In genomic region chr4:76459291-76459723, GRCh38 we compare ENCODE assay signal across 10 cellular contexts. TPM values are rescaled to one million over a fixed set of nuclear protein-coding genes. Genes with fewer than 3 reads are reported as not detected.
DNase-seq lines count a peak whose midpoint lies in the region; ATAC-seq, FAIRE-seq and TF ChIP-seq lines count a peak whose summit lies in the region.
"Had no signal": no experiment of that assay in that cellular context is flagged by ENCODE, and none has a peak within 500 bp of the region (broad histone marks: within the 10 kb centered on the region; RNA-seq: fewer than 3 reads in every experiment).

No MANE protein-coding gene starts in this region.

- H3K27me3 Mint-ChIP-seq in CD8-positive, alpha-beta memory T cell: peaks cover 11 to 22% of the 10 kb centered on the region in 2 donors

- CTCF ChIA-PET in CD8-positive, alpha-beta memory T cell (lab: Charles Lee): no interaction called here

- no peaks in the 10 kb centered on the region for H3K4me1 Mint-ChIP-seq in CD8-positive, alpha-beta memory T cell

- H3K27ac ChIP-seq in iPS-20b (ENCODE audit: low read length): peak overlapping the region; percentile 50
- no peak overlapping the region for H3K27ac ChIP-seq in skeletal muscle tissue (ENCODE audit: low read depth, low read length)
- H3K27ac ChIP-seq in CD8-positive, alpha-beta memory T cell (ENCODE audit: low read depth, low read length): no peak overlapping the region
- H3K27ac ChIP-seq: psoas muscle, suprapubic skin had no signal

- H3K4me1 ChIP-seq in iPS-20b (ENCODE audit: insufficient read depth, low read length) (peaks cover 26% of the 10 kb centered on the region), skeletal muscle tissue (ENCODE audit: control insufficient read depth in 3 of 3, insufficient read depth in 3 of 3, low read length in 3 of 3) (peaks cover 0 to 3% (median 0%) of the 10 kb centered on the region in 3 donors)
- no peaks in the 10 kb centered on the region for H3K4me1 ChIP-seq in CD8-positive, alpha-beta memory T cell (ENCODE audit: insufficient read depth, low read length)
- H3K4me1 ChIP-seq: psoas muscle, suprapubic skin had no signal

- H3K36me3 ChIP-seq in iPS-20b (ENCODE audit: insufficient read depth, low read depth, low read length): no peaks in the 10 kb centered on the region
- no peaks in the 10 kb centered on the region for H3K36me3 ChIP-seq in skeletal muscle tissue (ENCODE audit: control insufficient read depth in 3 of 3, insufficient read depth in 3 of 3, low read length in 3 of 3)
- no peaks in the 10 kb centered on the region for H3K36me3 ChIP-seq in CD8-positive, alpha-beta memory T cell (ENCODE audit: insufficient read depth, low read length)
- H3K36me3 ChIP-seq: suprapubic skin had no signal

- no peak overlapping the region for H3K27ac Mint-ChIP-seq in CD8-positive, alpha-beta memory T cell

- POLR2A ChIA-PET in CD8-positive, alpha-beta memory T cell (lab: Charles Lee): no interaction called here

- H3K27me3 ChIP-seq in iPS-20b (ENCODE audit: insufficient read depth, low read length) (no peaks in the 10 kb centered on the region), skeletal muscle tissue (ENCODE audit: control insufficient read depth in 3 of 3, insufficient read depth in 3 of 3, low read length in 3 of 3) (no peaks in the 10 kb centered on the region)
- H3K27me3 ChIP-seq in CD8-positive, alpha-beta memory T cell (ENCODE audit: insufficient read depth, low read length, poor library complexity, severe bottlenecking): no peaks in the 10 kb centered on the region
- H3K27me3 ChIP-seq: suprapubic skin had no signal

- peaks cover 7 to 16% (median 13%) of the 10 kb centered on the region in 5 donors for H3K9me3 Mint-ChIP-seq in CD8-positive, alpha-beta memory T cell

- ATAC-seq in HG02678 (IDR thresholded peaks at IDR 0.05; ENCODE audit: unreplicated experiment): no peak
- ATAC-seq: psoas muscle had no signal

- TF ChIP-seq CTCF in cardiac fibroblast (IDR thresholded peaks at IDR 0.05; ENCODE audit: low read depth, low read length): no peak

- H3K4me3 ChIP-seq in cardiac fibroblast (replicated peaks in 1 of 2; ENCODE audit: low read depth in 2 of 2, low read length in 2 of 2) (no peak overlapping the region), iPS-20b (ENCODE audit: low read length) (peak overlapping the region; percentile 34), skeletal muscle tissue (ENCODE audit: low read length in 3 of 3) (peak overlapping the region in 2 of 3 donors; percentile 29 to 41)
- no peak overlapping the region for H3K4me3 ChIP-seq in CD8-positive, alpha-beta memory T cell (ENCODE audit: low read length)
- H3K4me3 ChIP-seq: psoas muscle, suprapubic skin had no signal

- no peak overlapping the region for H3K4me3 Mint-ChIP-seq in CD8-positive, alpha-beta memory T cell

- peaks cover 0 to 2% (median 0%) of the 10 kb centered on the region in 3 donors for H3K36me3 Mint-ChIP-seq in CD8-positive, alpha-beta memory T cell

- H3K9me3 ChIP-seq in iPS-20b (ENCODE audit: insufficient read depth, low read depth, low read length) (peaks cover 16% of the 10 kb centered on the region; the same call in 1 of the 2 replicates), skeletal muscle tissue (ENCODE audit: control insufficient read depth in 3 of 3, low read length in 3 of 3) (no peaks in the 10 kb centered on the region)
- no peaks in the 10 kb centered on the region for H3K9me3 ChIP-seq in CD8-positive, alpha-beta memory T cell (ENCODE audit: low read length)

- H3K9ac ChIP-seq in iPS-20b (ENCODE audit: low read depth, low read length) (peak overlapping the region; percentile 47), skeletal muscle tissue (ENCODE audit: low read depth in 1 of 3, low read length in 3 of 3) (no peak overlapping the region)

- DNase-seq in HK-2 (ENCODE audit: unreplicated experiment) (peak; percentile 48), cardiac fibroblast (ENCODE audit: low read depth in 2 of 2) (peak; percentile 88 to 96), frontal cortex (ENCODE audit: low spot score in 2 of 2) (no peak)
- DNase-seq in CD8-positive, alpha-beta memory T cell: no peak
- DNase-seq in activated CD4-positive, alpha-beta T cell treated with anti-CD3 and anti-CD28 coated beads for 4 hours: no peak
- DNase-seq: psoas muscle had no signal

- no peak for FAIRE-seq in frontal cortex (lab: Jason Lieb, UNC)

RNA-seq across cellular contexts. Expression of gene SHROOM3, which starts 24.3 kb away (rescaled TPM):
- total RNA-seq in skeletal muscle tissue: 21.4 TPM
- 9.8 TPM for total RNA-seq in frontal cortex
- not detected for total RNA-seq in CD8-positive, alpha-beta memory T cell
- not detected for polyA plus RNA-seq in CD8-positive, alpha-beta memory T cell

RNA-seq across cellular contexts. Expression of gene CCDC158, which starts 38.4 kb away (rescaled TPM):
- total RNA-seq in skeletal muscle tissue (1.0 TPM), frontal cortex (6.1 TPM)
- total RNA-seq in CD8-positive, alpha-beta memory T cell: not detected
- not detected for polyA plus RNA-seq in CD8-positive, alpha-beta memory T cell
- polyA plus RNA-seq: psoas muscle had no signal

Comparison
In these comparisons a context has a peak if more than half of its experiments do, and no peak if none do; other contexts are left out.
1. DNase-seq: peak in HK-2 (single experiment) and cardiac fibroblast (2 of 2); none in frontal cortex (0 of 2), CD8-positive, alpha-beta memory T cell (0 of 5) and activated CD4-positive, alpha-beta T cell treated with anti-CD3 and anti-CD28 coated beads for 4 hours (0 of 2).
2. H3K4me3 ChIP-seq: peak in iPS-20b (single experiment) and skeletal muscle tissue (2 of 3); none in cardiac fibroblast (0 of 2) and CD8-positive, alpha-beta memory T cell (single experiment).
3. RNA of gene SHROOM3, which starts 24.3 kb away (total RNA-seq): 21.4 TPM in skeletal muscle tissue (single experiment) and 9.8 TPM in frontal cortex (single experiment); not detected in CD8-positive, alpha-beta memory T cell; every median in the first group is over 10 times any median in the second.